In the genomic region with DNA sequence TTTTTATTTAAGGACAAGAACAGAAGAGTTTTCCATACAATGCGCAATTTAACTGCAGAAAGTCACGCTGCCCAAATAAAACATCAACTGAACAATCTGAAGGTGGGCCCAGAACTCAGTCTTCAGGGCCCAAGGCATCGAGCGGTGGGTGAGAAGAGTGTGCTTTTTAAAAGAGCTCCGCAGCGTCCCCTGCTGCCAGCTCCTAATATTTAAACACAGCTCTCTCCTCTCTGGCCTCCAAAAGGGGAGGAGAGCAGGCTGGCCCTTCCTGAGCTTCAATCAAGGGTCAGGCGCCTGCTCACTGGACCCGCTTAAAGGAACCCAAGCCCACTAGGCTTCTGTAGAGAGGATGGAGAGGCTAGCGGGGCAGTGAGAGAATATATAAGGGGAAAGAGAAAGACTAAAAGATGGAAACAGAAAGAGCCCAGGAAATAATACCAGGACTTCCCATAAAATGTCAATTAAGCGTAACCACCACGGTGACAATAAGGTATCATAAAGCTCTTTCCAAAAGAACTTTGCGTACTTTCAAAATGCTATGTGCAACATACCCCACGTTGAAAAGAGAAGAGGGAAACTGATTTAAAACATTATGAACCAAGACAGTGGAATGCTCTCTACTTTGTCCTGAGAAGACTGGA, we compare ENCODE assay signal across 1 cellular context.
A peak's percentile ranks its signal among the peaks of the same experiment; 100 is the strongest.
TF ChIP-seq lines count a peak whose summit lies in the region.

No MANE protein-coding gene starts in this region.

TF ChIP-seq in HepG2, 621 proteins besides CTCF, POLR2A, EP300 and RAD21 (continued from another document):
- TF ChIP-seq THRA (CRISPR knock-in tag; IDR thresholded peaks at IDR 0.05; ENCODE audit: borderline replicate concordance): no peak
- TF ChIP-seq XRCC5 (optimal IDR thresholded peaks at IDR 0.05; ENCODE audit: low read length): peak; percentile 61
- TF ChIP-seq LCORL (IDR thresholded peaks at IDR 0.05): no peak
- TF ChIP-seq LCORL (CRISPR knock-in tag; IDR thresholded peaks at IDR 0.05): peak; percentile 67; the same call in 1 of the 2 replicates
- no peak for TF ChIP-seq PITX1 (CRISPR knock-in tag; IDR thresholded peaks at IDR 0.05)
- TF ChIP-seq ZBTB7A (CRISPR knock-in tag; IDR thresholded peaks at IDR 0.05): no peak
- 0 out of 2 replicates have a peak, but pooled peaks have one; percentile 33 for TF ChIP-seq FOSL2 (CRISPR knock-in tag; IDR thresholded peaks at IDR 0.05)
- TF ChIP-seq ZNF713 (CRISPR knock-in tag; IDR thresholded peaks at IDR 0.05): no peak
- TF ChIP-seq MIXL1 (CRISPR knock-in tag; IDR thresholded peaks at IDR 0.05): 0 out of 2 replicates have a peak, but pooled peaks have one; percentile 28
- TF ChIP-seq BCL6 (CRISPR knock-in tag; IDR thresholded peaks at IDR 0.05): 0 out of 2 replicates have a peak, but pooled peaks have one; percentile 20
- TF ChIP-seq ERF (CRISPR knock-in tag; IDR thresholded peaks at IDR 0.05): peak; percentile 25; the same call in 1 of the 2 replicates
- peak; percentile 25; the same call in 1 of the 2 replicates for TF ChIP-seq ARID4A (CRISPR knock-in tag; IDR thresholded peaks at IDR 0.05; ENCODE audit: borderline replicate concordance)
- TF ChIP-seq HNF4A (CRISPR knock-in tag; IDR thresholded peaks at IDR 0.05): peak; percentile 13; the same call in 1 of the 2 replicates
- no peak for TF ChIP-seq ATF2 (CRISPR knock-in tag; IDR thresholded peaks at IDR 0.05)
- TF ChIP-seq, protein P1, sequence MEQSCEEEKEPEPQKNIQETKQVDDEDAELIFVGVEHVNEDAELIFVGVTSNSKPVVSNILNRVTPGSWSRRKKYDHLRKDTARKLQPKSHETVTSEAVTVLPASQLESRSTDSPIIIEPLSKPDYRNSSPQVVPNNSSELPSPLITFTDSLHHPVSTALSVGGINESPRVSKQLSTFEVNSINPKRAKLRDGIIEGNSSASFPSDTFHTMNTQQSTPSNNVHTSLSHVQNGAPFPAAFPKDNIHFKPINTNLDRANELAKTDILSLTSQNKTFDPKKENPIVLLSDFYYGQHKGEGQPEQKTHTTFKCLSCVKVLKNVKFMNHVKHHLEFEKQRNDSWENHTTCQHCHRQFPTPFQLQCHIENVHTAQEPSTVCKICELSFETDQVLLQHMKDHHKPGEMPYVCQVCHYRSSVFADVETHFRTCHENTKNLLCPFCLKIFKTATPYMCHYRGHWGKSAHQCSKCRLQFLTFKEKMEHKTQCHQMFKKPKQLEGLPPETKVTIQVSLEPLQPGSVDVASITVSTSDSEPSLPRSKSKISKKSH (CRISPR knock-in tag; IDR thresholded peaks at IDR 0.05; ENCODE audit: borderline replicate concordance): no peak
- no peak for TF ChIP-seq IKZF1 (IDR thresholded peaks at IDR 0.05)
- TF ChIP-seq ZMYM4 (CRISPR knock-in tag; IDR thresholded peaks at IDR 0.05): peak; percentile 38; the same call in 1 of the 2 replicates
- TF ChIP-seq SIN3A (IDR thresholded peaks at IDR 0.05; ENCODE audit: borderline replicate concordance, low read depth, low read length): 0 out of 2 replicates have a peak, but pooled peaks have one; percentile 26
- peak; percentile 34; the same call in 1 of the 2 replicates for TF ChIP-seq KDM2A (CRISPR knock-in tag; IDR thresholded peaks at IDR 0.05; ENCODE audit: borderline replicate concordance, low read depth)
- no peak for TF ChIP-seq MAFG (CRISPR knock-in tag; IDR thresholded peaks at IDR 0.05)
- no peak for TF ChIP-seq GLI4 (CRISPR knock-in tag; IDR thresholded peaks at IDR 0.05; ENCODE audit: borderline replicate concordance)
- TF ChIP-seq, protein P2, sequence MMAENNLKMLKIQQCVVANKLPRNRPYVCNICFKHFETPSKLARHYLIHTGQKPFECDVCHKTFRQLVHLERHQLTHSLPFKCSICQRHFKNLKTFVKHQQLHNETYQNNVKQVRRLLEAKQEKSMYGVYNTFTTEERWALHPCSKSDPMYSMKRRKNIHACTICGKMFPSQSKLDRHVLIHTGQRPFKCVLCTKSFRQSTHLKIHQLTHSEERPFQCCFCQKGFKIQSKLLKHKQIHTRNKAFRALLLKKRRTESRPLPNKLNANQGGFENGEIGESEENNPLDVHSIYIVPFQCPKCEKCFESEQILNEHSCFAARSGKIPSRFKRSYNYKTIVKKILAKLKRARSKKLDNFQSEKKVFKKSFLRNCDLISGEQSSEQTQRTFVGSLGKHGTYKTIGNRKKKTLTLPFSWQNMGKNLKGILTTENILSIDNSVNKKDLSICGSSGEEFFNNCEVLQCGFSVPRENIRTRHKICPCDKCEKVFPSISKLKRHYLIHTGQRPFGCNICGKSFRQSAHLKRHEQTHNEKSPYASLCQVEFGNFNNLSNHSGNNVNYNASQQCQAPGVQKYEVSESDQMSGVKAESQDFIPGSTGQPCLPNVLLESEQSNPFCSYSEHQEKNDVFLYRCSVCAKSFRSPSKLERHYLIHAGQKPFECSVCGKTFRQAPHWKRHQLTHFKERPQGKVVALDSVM (CRISPR knock-in tag; IDR thresholded peaks at IDR 0.05): peak; percentile 79
- peak; percentile 47; the same call in 1 of the 2 replicates for TF ChIP-seq SAP130 (CRISPR knock-in tag; IDR thresholded peaks at IDR 0.05; ENCODE audit: low read depth)
- TF ChIP-seq ZNF709 (CRISPR knock-in tag; IDR thresholded peaks at IDR 0.05): no peak
- TF ChIP-seq, protein P3, sequence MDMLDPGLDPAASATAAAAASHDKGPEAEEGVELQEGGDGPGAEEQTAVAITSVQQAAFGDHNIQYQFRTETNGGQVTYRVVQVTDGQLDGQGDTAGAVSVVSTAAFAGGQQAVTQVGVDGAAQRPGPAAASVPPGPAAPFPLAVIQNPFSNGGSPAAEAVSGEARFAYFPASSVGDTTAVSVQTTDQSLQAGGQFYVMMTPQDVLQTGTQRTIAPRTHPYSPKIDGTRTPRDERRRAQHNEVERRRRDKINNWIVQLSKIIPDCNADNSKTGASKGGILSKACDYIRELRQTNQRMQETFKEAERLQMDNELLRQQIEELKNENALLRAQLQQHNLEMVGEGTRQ (IDR thresholded peaks at IDR 0.05; ENCODE audit: low read depth, low read length): no peak
- TF ChIP-seq, protein P3 (CRISPR knock-in tag; IDR thresholded peaks at IDR 0.05; ENCODE audit: borderline replicate concordance): no peak
- no peak for TF ChIP-seq ZNF253 (CRISPR knock-in tag; IDR thresholded peaks at IDR 0.05; ENCODE audit: borderline replicate concordance)
- no peak for TF ChIP-seq ZNF510 (CRISPR knock-in tag; IDR thresholded peaks at IDR 0.05; ENCODE audit: low read depth)
- TF ChIP-seq PRDM15 (CRISPR knock-in tag; IDR thresholded peaks at IDR 0.05): 0 out of 2 replicates have a peak, but pooled peaks have one; percentile 6
- TF ChIP-seq ZNF678 (CRISPR knock-in tag; IDR thresholded peaks at IDR 0.05): no peak
- no peak for TF ChIP-seq HNRNPH1 (optimal IDR thresholded peaks at IDR 0.05; ENCODE audit: low read depth, low read length)
- no peak for TF ChIP-seq JUN (CRISPR knock-in tag; IDR thresholded peaks at IDR 0.05)
- TF ChIP-seq MEIS1 (CRISPR knock-in tag; IDR thresholded peaks at IDR 0.05; ENCODE audit: borderline replicate concordance): no peak
- TF ChIP-seq MATR3 (CRISPR knock-in tag; IDR thresholded peaks at IDR 0.05): no peak
- TF ChIP-seq, protein P4, sequence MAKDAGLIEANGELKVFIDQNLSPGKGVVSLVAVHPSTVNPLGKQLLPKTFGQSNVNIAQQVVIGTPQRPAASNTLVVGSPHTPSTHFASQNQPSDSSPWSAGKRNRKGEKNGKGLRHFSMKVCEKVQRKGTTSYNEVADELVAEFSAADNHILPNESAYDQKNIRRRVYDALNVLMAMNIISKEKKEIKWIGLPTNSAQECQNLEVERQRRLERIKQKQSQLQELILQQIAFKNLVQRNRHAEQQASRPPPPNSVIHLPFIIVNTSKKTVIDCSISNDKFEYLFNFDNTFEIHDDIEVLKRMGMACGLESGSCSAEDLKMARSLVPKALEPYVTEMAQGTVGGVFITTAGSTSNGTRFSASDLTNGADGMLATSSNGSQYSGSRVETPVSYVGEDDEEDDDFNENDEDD (CRISPR knock-in tag; IDR thresholded peaks at IDR 0.05; ENCODE audit: borderline replicate concordance): peak; percentile 14; the same call in 1 of the 2 replicates
TF ChIP-seq in HepG2: peak in this region for 36.
